11 cellular contexts compared by ENCODE assay signal in genomic region chr2:177331446-177331997, GRCh38.
DNase-seq lines count a peak whose midpoint lies in the region; ATAC-seq and TF ChIP-seq lines count a peak whose summit lies in the region.
"Had no signal": no experiment of that assay in that cellular context is flagged by ENCODE, and none has a peak within 500 bp of the region (broad histone marks: within the 10 kb centered on the region; RNA-seq: fewer than 3 reads in every experiment).

No MANE protein-coding gene starts in this region.

- H3K9me3 Mint-ChIP-seq in IgD-negative memory B cell: no peaks in the 10 kb centered on the region
- H3K9me3 Mint-ChIP-seq in chondrocyte (ENCODE audit: low read depth): no peaks in the 10 kb centered on the region
- H3K9me3 Mint-ChIP-seq in Calu3 (ENCODE audit: low read depth, unreplicated experiment): peaks cover 2% of the 10 kb centered on the region
- H3K9me3 Mint-ChIP-seq: activated CD4-positive, alpha-beta memory T cell treated with anti-CD3 and anti-CD28 coated beads, Interleukin-2, amount 10 ng/mL, durations not matched to agents 7 days and 5 days; activated T-helper 1 cell treated with anti-CD3 and anti-CD28 coated beads, Interleukin-12 subunit alpha, Interleukin-12 subunit beta, Interleukin-2, Interleukin-4 antibody, amounts not matched to agents 30 ng/mL and 10 ng/mL and 1 ng/mL, durations not matched to agents 14 hours and 24 hours and 36 hours had no signal

- H3K27ac Mint-ChIP-seq in IgD-negative memory B cell (peak overlapping the region in 2 of 3 donors; percentile 25 to 83), chondrocyte (ENCODE audit: unreplicated experiment) (peak overlapping the region; percentile 92), Calu3 (ENCODE audit: unreplicated experiment) (no peak overlapping the region)
- H3K27ac Mint-ChIP-seq: activated CD4-positive, alpha-beta memory T cell treated with anti-CD3 and anti-CD28 coated beads, Interleukin-2, amount 10 ng/mL, durations not matched to agents 7 days and 5 days; activated T-helper 1 cell treated with anti-CD3 and anti-CD28 coated beads, Interleukin-12 subunit alpha, Interleukin-12 subunit beta, Interleukin-2, Interleukin-4 antibody, amounts not matched to agents 30 ng/mL and 10 ng/mL and 1 ng/mL, durations not matched to agents 14 hours and 24 hours and 36 hours had no signal

- TF ChIP-seq CTCF in chondrocyte (IDR thresholded peaks at IDR 0.05) (no peak), Calu3 (IDR thresholded peaks at IDR 0.05; ENCODE audit: unreplicated experiment) (no peak)

- no peaks in the 10 kb centered on the region for H3K9me3 ChIP-seq in muscle layer of duodenum (ENCODE audit: control insufficient read depth in 1 of 2, low read length in 2 of 2)

- H3K4me3 Mint-ChIP-seq in IgD-negative memory B cell (no peak overlapping the region), chondrocyte (ENCODE audit: unreplicated experiment) (no peak overlapping the region), Calu3 (ENCODE audit: low read depth, unreplicated experiment) (no peak overlapping the region)
- H3K4me3 Mint-ChIP-seq: activated CD4-positive, alpha-beta memory T cell treated with anti-CD3 and anti-CD28 coated beads, Interleukin-2, amount 10 ng/mL, durations not matched to agents 7 days and 5 days; activated T-helper 1 cell treated with anti-CD3 and anti-CD28 coated beads, Interleukin-12 subunit alpha, Interleukin-12 subunit beta, Interleukin-2, Interleukin-4 antibody, amounts not matched to agents 30 ng/mL and 10 ng/mL and 1 ng/mL, durations not matched to agents 14 hours and 24 hours and 36 hours had no signal

- no peaks in the 10 kb centered on the region for H3K36me3 Mint-ChIP-seq in IgD-negative memory B cell
- H3K36me3 Mint-ChIP-seq in chondrocyte (ENCODE audit: low read depth): no peaks in the 10 kb centered on the region
- H3K36me3 Mint-ChIP-seq in Calu3 (ENCODE audit: insufficient read depth, unreplicated experiment): no peaks in the 10 kb centered on the region

- no peaks in the 10 kb centered on the region for H3K36me3 ChIP-seq in muscle layer of duodenum (ENCODE audit: control insufficient read depth in 1 of 2, insufficient read depth in 2 of 2, low read length in 2 of 2)

- H3K27ac ChIP-seq in muscle layer of duodenum (ENCODE audit: low read length) (peak overlapping the region; percentile 40), substantia nigra (ENCODE audit: low read depth, low read length, poor library complexity, severe bottlenecking) (peak overlapping the region; percentile 71)

- H3K4me1 Mint-ChIP-seq in IgD-negative memory B cell (peaks cover 2 to 6% (median 5%) of the 10 kb centered on the region in 3 donors), chondrocyte (ENCODE audit: low read depth) (peaks cover 22% of the 10 kb centered on the region), Calu3 (ENCODE audit: low read depth, unreplicated experiment) (peaks cover 22% of the 10 kb centered on the region)

- no TSS peak for BruUV-seq in Calu3 (replicated peaks; lab: Mats Ljungman, UMichigan)

- no peaks in the 10 kb centered on the region for H3K27me3 ChIP-seq in muscle layer of duodenum (ENCODE audit: low read depth, low read length)

- H3K4me1 ChIP-seq in muscle layer of duodenum (ENCODE audit: control insufficient read depth in 1 of 2, insufficient read depth in 2 of 2, low read length in 2 of 2): peaks cover 0 to 4% of the 10 kb centered on the region in 2 donors

- TF ChIP-seq POLR2A in GM18505 (IDR thresholded peaks at IDR 0.05; ENCODE audit: borderline replicate concordance, extremely low read depth, insufficient read depth, insufficient read length): no peak

- CTCF ChIA-PET in Calu3 (lab: Charles Lee): interaction anchor here (0.6 to 0.7 kb wide), 2 partner anchors 67 to 733 kb away, joined by 3 to 4 read pairs; no protein-coding TSS in a partner anchor

- H3K27me3 Mint-ChIP-seq in IgD-negative memory B cell (no peaks in the 10 kb centered on the region), chondrocyte (ENCODE audit: low read depth) (no peaks in the 10 kb centered on the region), Calu3 (ENCODE audit: unreplicated experiment) (no peaks in the 10 kb centered on the region)
- H3K27me3 Mint-ChIP-seq: activated CD4-positive, alpha-beta memory T cell treated with anti-CD3 and anti-CD28 coated beads, Interleukin-2, amount 10 ng/mL, durations not matched to agents 7 days and 5 days had no signal

- peak overlapping the region in 1 of 2 donors; percentile 48 for H3K4me3 ChIP-seq in muscle layer of duodenum (ENCODE audit: low read depth in 1 of 2, low read length in 2 of 2)

- DNase-seq in chondrocyte (ENCODE audit: low spot score) (no peak), substantia nigra (lab: John Stamatoyannopoulos, UW) (no peak), Calu3 (no peak), cerebellar nuclear complex (lab: John Stamatoyannopoulos, UW) (no peak)
- DNase-seq: glutamatergic neuron had no signal

- intact Hi-C loops in Calu3 (cut with micrococcal nuclease; ENCODE audit: unreplicated experiment): loop anchor here (10.0 kb wide), 1 partner anchor 423 kb away; no protein-coding TSS in a partner anchor

- ATAC-seq in GM18907 (IDR thresholded peaks at IDR 0.05; ENCODE audit: unreplicated experiment) (no peak), GM18505 (IDR thresholded peaks at IDR 0.05; ENCODE audit: unreplicated experiment) (no peak)
